In genomic region chr16:81551821-81552304, GRCh38 we compare ENCODE assay signal across 1 cellular context.
TF ChIP-seq lines count a peak whose summit lies in the region.

No MANE protein-coding gene starts in this region.

TF ChIP-seq in A549, 52 proteins besides CTCF, POLR2A, EP300 and RAD21 (continued from another document):
- TF ChIP-seq PBX3 (IDR thresholded peaks at IDR 0.05) (no peak), MAZ (IDR thresholded peaks at IDR 0.05; ENCODE audit: borderline replicate concordance, low read depth, low read length) (no peak), KDM1A (IDR thresholded peaks at IDR 0.05; ENCODE audit: low read depth) (no peak)
TF ChIP-seq in A549: peak in this region for 0.
